ENCODE assay signal across 1 cellular context in the genomic region with DNA sequence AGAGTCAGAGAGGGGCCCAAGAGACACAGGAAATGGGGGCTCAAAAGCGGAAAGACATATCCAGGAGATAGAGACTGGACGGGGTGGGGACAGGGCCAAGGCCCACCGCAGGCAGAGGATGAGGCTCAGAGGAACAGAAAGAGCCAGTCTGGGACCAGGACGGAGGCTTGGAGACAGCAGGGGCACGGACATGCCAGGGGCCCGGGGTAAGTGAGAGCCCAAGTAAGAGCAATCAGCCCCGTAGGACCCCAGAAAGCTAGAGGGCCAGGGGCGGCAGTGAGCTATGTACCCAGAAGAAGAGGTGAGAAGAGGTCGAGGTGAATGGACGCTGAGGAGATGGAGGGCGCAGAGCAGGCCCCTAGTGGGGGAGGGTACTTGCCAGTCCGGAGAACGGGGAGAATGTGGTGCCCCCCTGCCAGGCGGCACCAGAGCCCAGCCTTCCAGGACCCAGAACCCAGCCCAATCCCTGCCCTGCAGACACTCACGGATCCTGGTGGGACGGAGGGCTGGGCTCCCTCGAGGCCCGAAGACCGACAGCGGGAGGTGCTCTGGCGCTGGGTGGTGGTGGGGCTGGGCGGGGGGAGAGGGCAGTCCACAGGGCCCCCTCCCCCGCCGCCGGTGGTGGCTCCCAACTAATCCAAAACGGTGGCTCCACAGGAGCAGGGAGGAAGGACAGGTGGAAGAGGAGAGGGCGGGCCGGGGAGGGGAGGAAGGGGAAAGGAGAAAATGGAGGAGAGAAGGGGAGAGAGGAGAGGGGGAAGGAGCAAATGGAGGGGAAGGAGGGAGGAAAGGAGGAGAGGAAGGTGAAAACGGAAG.
TF ChIP-seq lines count a peak whose summit lies in the region.

No MANE protein-coding gene starts in this region.

TF ChIP-seq in SK-N-SH, 30 proteins besides CTCF, POLR2A, EP300 and RAD21 (continued from another document):
- TF ChIP-seq, protein P1, sequence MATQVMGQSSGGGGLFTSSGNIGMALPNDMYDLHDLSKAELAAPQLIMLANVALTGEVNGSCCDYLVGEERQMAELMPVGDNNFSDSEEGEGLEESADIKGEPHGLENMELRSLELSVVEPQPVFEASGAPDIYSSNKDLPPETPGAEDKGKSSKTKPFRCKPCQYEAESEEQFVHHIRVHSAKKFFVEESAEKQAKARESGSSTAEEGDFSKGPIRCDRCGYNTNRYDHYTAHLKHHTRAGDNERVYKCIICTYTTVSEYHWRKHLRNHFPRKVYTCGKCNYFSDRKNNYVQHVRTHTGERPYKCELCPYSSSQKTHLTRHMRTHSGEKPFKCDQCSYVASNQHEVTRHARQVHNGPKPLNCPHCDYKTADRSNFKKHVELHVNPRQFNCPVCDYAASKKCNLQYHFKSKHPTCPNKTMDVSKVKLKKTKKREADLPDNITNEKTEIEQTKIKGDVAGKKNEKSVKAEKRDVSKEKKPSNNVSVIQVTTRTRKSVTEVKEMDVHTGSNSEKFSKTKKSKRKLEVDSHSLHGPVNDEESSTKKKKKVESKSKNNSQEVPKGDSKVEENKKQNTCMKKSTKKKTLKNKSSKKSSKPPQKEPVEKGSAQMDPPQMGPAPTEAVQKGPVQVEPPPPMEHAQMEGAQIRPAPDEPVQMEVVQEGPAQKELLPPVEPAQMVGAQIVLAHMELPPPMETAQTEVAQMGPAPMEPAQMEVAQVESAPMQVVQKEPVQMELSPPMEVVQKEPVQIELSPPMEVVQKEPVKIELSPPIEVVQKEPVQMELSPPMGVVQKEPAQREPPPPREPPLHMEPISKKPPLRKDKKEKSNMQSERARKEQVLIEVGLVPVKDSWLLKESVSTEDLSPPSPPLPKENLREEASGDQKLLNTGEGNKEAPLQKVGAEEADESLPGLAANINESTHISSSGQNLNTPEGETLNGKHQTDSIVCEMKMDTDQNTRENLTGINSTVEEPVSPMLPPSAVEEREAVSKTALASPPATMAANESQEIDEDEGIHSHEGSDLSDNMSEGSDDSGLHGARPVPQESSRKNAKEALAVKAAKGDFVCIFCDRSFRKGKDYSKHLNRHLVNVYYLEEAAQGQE (IDR thresholded peaks at IDR 0.05; ENCODE audit: low read depth, low read length), result no peak
- TF ChIP-seq SIN3A (IDR thresholded peaks at IDR 0.05; ENCODE audit: borderline replicate concordance, low read depth, low read length), result no peak
- TF ChIP-seq SMC3 (IDR thresholded peaks at IDR 0.05; ENCODE audit: low read depth, low read length), result no peak
- TF ChIP-seq RXRA (IDR thresholded peaks at IDR 0.05; ENCODE audit: borderline replicate concordance, low read depth), result no peak
- TF ChIP-seq ELF1 (IDR thresholded peaks at IDR 0.05), result no peak
